In genomic region chr15:81544385-81544784, GRCh38 we compare ENCODE assay signal across 38 cellular contexts.
"Had no signal": no experiment of that assay in that cellular context is flagged by ENCODE, and none has a peak within 500 bp of the region (broad histone marks: within the 10 kb centered on the region; RNA-seq: fewer than 3 reads in every experiment).

No MANE protein-coding gene starts in this region.

- ATAC-seq: activated naive CD4-positive, alpha-beta T cell treated with anti-CD3 and anti-CD28 coated beads, Interleukin-2, amount 50 U/mL, for 72 hours; activated naive CD8-positive, alpha-beta T cell treated with anti-CD3 and anti-CD28 coated beads, Interleukin-2, amount 50 U/mL, for 24 hours; activated T-cell treated with anti-CD3 and anti-CD28 coated beads, Interleukin-2, amount 50 U/mL, for 4 hours; activated T-cell treated with anti-CD3 and anti-CD28 coated beads, Interleukin-2, amount 50 U/mL, for 72 hours; activated T-helper 17 cell treated with anti-CD3 and anti-CD28 coated beads, Interleukin-2, amount 50 U/mL, for 72 hours; body of pancreas had no signal

- H3K36me3 Mint-ChIP-seq: activated naive CD4-positive, alpha-beta T cell treated with anti-CD3 and anti-CD28 coated beads, Interleukin-2, amount 10 ng/mL, durations not matched to agents 7 days and 5 days; activated naive CD4-positive, alpha-beta T cell treated with anti-CD3 and anti-CD28 coated beads, Interleukin-2, amount 50 U/mL, for 24 hours; activated naive CD4-positive, alpha-beta T cell treated with anti-CD3 and anti-CD28 coated beads, Interleukin-2, amount 50 U/mL, for 72 hours; activated naive CD8-positive, alpha-beta T cell; activated naive CD8-positive, alpha-beta T cell treated with anti-CD3 and anti-CD28 coated beads for 36 hours; activated naive CD8-positive, alpha-beta T cell treated with anti-CD3 and anti-CD28 coated beads, Interleukin-2, amount 10 ng/mL, durations not matched to agents 7 days and 5 days; brain had no signal

- H3K4me1 Mint-ChIP-seq: activated naive CD4-positive, alpha-beta T cell treated with anti-CD3 and anti-CD28 coated beads, Interleukin-2, amount 10 ng/mL, durations not matched to agents 7 days and 5 days; activated naive CD4-positive, alpha-beta T cell treated with anti-CD3 and anti-CD28 coated beads, Interleukin-2, amount 50 U/mL, for 24 hours; activated naive CD8-positive, alpha-beta T cell treated with anti-CD3 and anti-CD28 coated beads for 36 hours; activated naive CD8-positive, alpha-beta T cell treated with anti-CD3 and anti-CD28 coated beads, Interleukin-2, amount 10 ng/mL, durations not matched to agents 7 days and 5 days; activated naive CD8-positive, alpha-beta T cell treated with anti-CD3 and anti-CD28 coated beads, Interleukin-2, amount 50 U/mL, for 24 hours; activated T-helper 17 cell treated with anti-CD3 and anti-CD28 coated beads, Interleukin-2, amount 50 U/mL, for 72 hours; central memory CD8-positive, alpha-beta T cell had no signal

- H3K27me3 Mint-ChIP-seq: activated naive CD4-positive, alpha-beta T cell treated with anti-CD3 and anti-CD28 coated beads, Interleukin-2, amount 10 ng/mL, durations not matched to agents 7 days and 5 days had no signal

- H3K36me3 ChIP-seq: adrenal gland, ascending aorta, brain microvascular endothelial cell, breast epithelium, cardiac muscle cell had no signal

- H3K4me1 ChIP-seq: adrenal gland, ascending aorta, body of pancreas, breast epithelium had no signal

- H3K9me3 ChIP-seq: adrenal gland, ascending aorta, body of pancreas, breast epithelium had no signal

- H3K9me3 Mint-ChIP-seq: activated naive CD4-positive, alpha-beta T cell treated with anti-CD3 and anti-CD28 coated beads for 36 hours; activated naive CD4-positive, alpha-beta T cell treated with anti-CD3 and anti-CD28 coated beads, Interleukin-2, amount 10 ng/mL, durations not matched to agents 7 days and 5 days; activated naive CD4-positive, alpha-beta T cell treated with anti-CD3 and anti-CD28 coated beads, Interleukin-2, amount 50 U/mL, for 24 hours; activated naive CD4-positive, alpha-beta T cell treated with anti-CD3 and anti-CD28 coated beads, Interleukin-2, amount 50 U/mL, for 72 hours; activated naive CD8-positive, alpha-beta T cell treated with anti-CD3 and anti-CD28 coated beads, Interleukin-2, amount 10 ng/mL, durations not matched to agents 7 days and 5 days; activated naive CD8-positive, alpha-beta T cell treated with anti-CD3 and anti-CD28 coated beads, Interleukin-2, amount 50 U/mL, for 24 hours; activated T-cell treated with anti-CD3 and anti-CD28 coated beads, Interleukin-2, amount 50 U/mL, for 24 hours; activated T-cell treated with anti-CD3 and anti-CD28 coated beads, Interleukin-2, amount 50 U/mL, for 4 hours; activated T-cell treated with anti-CD3 and anti-CD28 coated beads, Interleukin-2, amount 50 U/mL, for 72 hours; activated T-helper 1 cell treated with anti-CD3 and anti-CD28 coated beads, Interleukin-12 subunit alpha, Interleukin-12 subunit beta, Interleukin-2, Interleukin-4 antibody, amounts not matched to agents 30 ng/mL and 10 ng/mL and 1 ng/mL, durations not matched to agents 14 hours and 24 hours and 36 hours; activated T-helper 17 cell treated with anti-CD3 and anti-CD28 coated beads, Interleukin-2, amount 50 U/mL, for 72 hours; activated T-helper 2 cell treated with anti-CD3 and anti-CD28 coated beads, Interferon-gamma antibody, Interleukin-2, Interleukin-4, amounts not matched to agents 10 μg/mL and 5 μg/mL and 100 μg/mL, durations not matched to agents 14 hours and 24 hours and 36 hours; central memory CD8-positive, alpha-beta T cell had no signal

- H3K27ac Mint-ChIP-seq: activated naive CD4-positive, alpha-beta T cell treated with anti-CD3 and anti-CD28 coated beads for 36 hours; activated naive CD4-positive, alpha-beta T cell treated with anti-CD3 and anti-CD28 coated beads, Interleukin-2, amount 10 ng/mL, durations not matched to agents 7 days and 5 days; activated naive CD4-positive, alpha-beta T cell treated with anti-CD3 and anti-CD28 coated beads, Interleukin-2, amount 50 U/mL, for 24 hours; activated naive CD4-positive, alpha-beta T cell treated with anti-CD3 and anti-CD28 coated beads, Interleukin-2, amount 50 U/mL, for 72 hours; activated naive CD8-positive, alpha-beta T cell; activated naive CD8-positive, alpha-beta T cell treated with anti-CD3 and anti-CD28 coated beads for 36 hours; activated naive CD8-positive, alpha-beta T cell treated with anti-CD3 and anti-CD28 coated beads, Interleukin-2, amount 10 ng/mL, durations not matched to agents 7 days and 5 days; activated naive CD8-positive, alpha-beta T cell treated with anti-CD3 and anti-CD28 coated beads, Interleukin-2, amount 50 U/mL, for 24 hours; activated T-cell treated with anti-CD3 and anti-CD28 coated beads, Interleukin-2, amount 50 U/mL, for 24 hours; activated T-cell treated with anti-CD3 and anti-CD28 coated beads, Interleukin-2, amount 50 U/mL, for 72 hours; activated T-helper 1 cell treated with anti-CD3 and anti-CD28 coated beads, Interleukin-12 subunit alpha, Interleukin-12 subunit beta, Interleukin-2, Interleukin-4 antibody, amounts not matched to agents 30 ng/mL and 10 ng/mL and 1 ng/mL, durations not matched to agents 14 hours and 24 hours and 36 hours; activated T-helper 17 cell treated with anti-CD3 and anti-CD28 coated beads, Interleukin-2, amount 50 U/mL, for 72 hours; activated T-helper 2 cell treated with anti-CD3 and anti-CD28 coated beads, Interferon-gamma antibody, Interleukin-2, Interleukin-4, amounts not matched to agents 10 μg/mL and 5 μg/mL and 100 μg/mL, durations not matched to agents 14 hours and 24 hours and 36 hours; brain had no signal

- H3K27ac ChIP-seq: adrenal gland, ascending aorta, body of pancreas, brain microvascular endothelial cell, breast epithelium, cardiac muscle cell had no signal

- H3K4me3 ChIP-seq: adrenal gland, ascending aorta, body of pancreas, breast epithelium, cardiac muscle cell had no signal

- DNase-seq: activated effector memory CD4-positive, alpha-beta T cell treated with anti-CD3 and anti-CD28 coated beads, Interleukin-2, amount 50 U/mL, for 16 hours; activated effector memory CD4-positive, alpha-beta T cell treated with Interleukin-2 at 50 U/mL for 16 hours; activated gamma-delta T cell; activated gamma-delta T cell treated with Interleukin-2 at 50 U/mL for 16 hours; activated naive CD4-positive, alpha-beta T cell; activated naive CD4-positive, alpha-beta T cell treated with anti-CD3 and anti-CD28 coated beads for 36 hours; activated naive CD4-positive, alpha-beta T cell treated with anti-CD3 and anti-CD28 coated beads, Interleukin-2, amount 10 ng/mL, durations not matched to agents 7 days and 5 days; activated naive CD4-positive, alpha-beta T cell treated with anti-CD3 and anti-CD28 coated beads, Interleukin-2, amount 50 U/mL, for 16 hours; activated naive CD4-positive, alpha-beta T cell treated with Interleukin-2 at 50 U/mL for 16 hours; activated naive CD8-positive, alpha-beta T cell treated with anti-CD3 and anti-CD28 coated beads for 36 hours; activated naive CD8-positive, alpha-beta T cell treated with anti-CD3 and anti-CD28 coated beads, Interleukin-2, amount 10 ng/mL, durations not matched to agents 7 days and 5 days; activated naive CD8-positive, alpha-beta T cell treated with anti-CD3 and anti-CD28 coated beads, Interleukin-2, amount 50 U/mL, for 24 hours; activated T-cell treated with anti-CD3 and anti-CD28 coated beads, Interleukin-2, amount 50 U/mL, for 1 hour; activated T-cell treated with anti-CD3 and anti-CD28 coated beads, Interleukin-2, amount 50 U/mL, for 24 hours; activated T-cell treated with anti-CD3 and anti-CD28 coated beads, Interleukin-2, amount 50 U/mL, for 4 hours; activated T-cell treated with anti-CD3 and anti-CD28 coated beads, Interleukin-2, amount 50 U/mL, for 48 hours; activated T-cell treated with anti-CD3 and anti-CD28 coated beads, Interleukin-2, amount 50 U/mL, for 72 hours; adrenal gland; amniotic stem cell; amygdala; anterior cingulate cortex; aorta; body of pancreas; brain microvascular endothelial cell; caudate nucleus; central memory CD4-positive, alpha-beta T cell; cerebellar nuclear complex had no signal

- H3K27me3 ChIP-seq: adrenal gland, ascending aorta, body of pancreas, brain microvascular endothelial cell, breast epithelium had no signal

- H3K4me3 Mint-ChIP-seq: activated naive CD4-positive, alpha-beta T cell treated with anti-CD3 and anti-CD28 coated beads for 36 hours; activated naive CD4-positive, alpha-beta T cell treated with anti-CD3 and anti-CD28 coated beads, Interleukin-2, amount 10 ng/mL, durations not matched to agents 7 days and 5 days; activated naive CD4-positive, alpha-beta T cell treated with anti-CD3 and anti-CD28 coated beads, Interleukin-2, amount 50 U/mL, for 24 hours; activated naive CD8-positive, alpha-beta T cell; activated naive CD8-positive, alpha-beta T cell treated with anti-CD3 and anti-CD28 coated beads for 36 hours; activated naive CD8-positive, alpha-beta T cell treated with anti-CD3 and anti-CD28 coated beads, Interleukin-2, amount 10 ng/mL, durations not matched to agents 7 days and 5 days; activated naive CD8-positive, alpha-beta T cell treated with anti-CD3 and anti-CD28 coated beads, Interleukin-2, amount 50 U/mL, for 24 hours; activated T-cell treated with anti-CD3 and anti-CD28 coated beads, Interleukin-2, amount 50 U/mL, for 24 hours; activated T-cell treated with anti-CD3 and anti-CD28 coated beads, Interleukin-2, amount 50 U/mL, for 4 hours; activated T-cell treated with anti-CD3 and anti-CD28 coated beads, Interleukin-2, amount 50 U/mL, for 72 hours; activated T-helper 1 cell treated with anti-CD3 and anti-CD28 coated beads, Interleukin-12 subunit alpha, Interleukin-12 subunit beta, Interleukin-2, Interleukin-4 antibody, amounts not matched to agents 30 ng/mL and 10 ng/mL and 1 ng/mL, durations not matched to agents 14 hours and 24 hours and 36 hours; activated T-helper 17 cell treated with anti-CD3 and anti-CD28 coated beads, Interleukin-2, amount 50 U/mL, for 72 hours; brain; central memory CD8-positive, alpha-beta T cell had no signal
